Comparison of ENCODE assay signal across 10 cellular contexts in the genomic region with DNA sequence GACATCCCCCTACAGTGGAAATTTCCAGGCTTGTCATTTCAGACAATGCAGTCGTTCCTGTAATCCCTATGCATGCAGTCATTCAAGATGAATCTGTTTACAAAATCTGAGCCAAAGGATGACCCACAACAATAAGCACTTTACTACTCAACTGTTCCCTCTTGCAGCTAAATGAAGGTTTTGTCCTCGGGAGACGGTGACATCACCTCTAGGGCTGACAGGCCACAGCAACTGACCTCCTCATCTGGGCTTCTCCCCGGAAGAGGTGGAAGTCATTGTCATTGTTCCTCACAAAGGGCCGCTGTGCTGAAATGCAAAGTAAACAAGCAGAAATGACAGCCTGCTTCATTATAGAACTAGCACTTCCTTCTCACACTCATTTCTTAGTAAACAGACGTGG. TPM values are rescaled to one million over a fixed set of nuclear protein-coding genes. Genes with fewer than 3 reads are reported as not detected.
DNase-seq lines count a peak whose midpoint lies in the region; ATAC-seq and TF ChIP-seq lines count a peak whose summit lies in the region.
"Had no signal": no experiment of that assay in that cellular context is flagged by ENCODE, and none has a peak within 500 bp of the region (broad histone marks: within the 10 kb centered on the region; RNA-seq: fewer than 3 reads in every experiment).

No MANE protein-coding gene starts in this region.

- in situ Hi-C loops in GM23248 (cut with MboI), result no loop called here

- no peaks in the 10 kb centered on the region; the same call in 1 of the 2 replicates for H3K27me3 ChIP-seq in GM23248 (replicated peaks; ENCODE audit: insufficient read depth)

- peak; percentile 54 for DNase-seq in GM23248
- peak; percentile 7 for DNase-seq in NCI-H2227 treated with DMSO at 0.1 percent for 48 hours (lab: John Stamatoyannopoulos, UW)
- DNase-seq in posterior cingulate gyrus, result peak; percentile 41 to 98 (median 78)
- no peak for DNase-seq in coronary artery (ENCODE audit: low spot score)
- no peak for DNase-seq in activated CD8-positive, alpha-beta memory T cell treated with anti-CD3 and anti-CD28 coated beads, Interleukin-2, amount 50 U/mL, for 48 hours
- no peak for DNase-seq in posterior vena cava (ENCODE audit: low spot score)
- DNase-seq: GF-D8, immature natural killer cell had no signal

- no peaks in the 10 kb centered on the region for H3K36me3 ChIP-seq in GM23248 (ENCODE audit: low read depth)

- H4K20me1 ChIP-seq in GM23248 (ENCODE audit: insufficient read depth), result no peaks in the 10 kb centered on the region

- no peak overlapping the region for H3K4me2 ChIP-seq in GM23248 (ENCODE audit: unreplicated experiment)

- no peaks in the 10 kb centered on the region for H3K79me2 ChIP-seq in GM23248 (ENCODE audit: insufficient read depth)

- H3K9me2 ChIP-seq in GM23248 (ENCODE audit: insufficient read depth), result no peaks in the 10 kb centered on the region

- peak; percentile 64 for ATAC-seq in esophagus mucosa
- ATAC-seq in HG02798 (IDR thresholded peaks at IDR 0.05; ENCODE audit: poor library complexity, unreplicated experiment), result no peak

- no peaks in the 10 kb centered on the region for H3K9me3 ChIP-seq in GM23248 (ENCODE audit: low read depth)

- H3K9ac ChIP-seq in GM23248, result no peak overlapping the region

- H2AFZ ChIP-seq in GM23248, result peak overlapping the region; percentile 11; the same call in 1 of the 2 replicates

- TF ChIP-seq CTCF in coronary artery (IDR thresholded peaks at IDR 0.05), result no peak

- H3K4me3 ChIP-seq in GM23248, result no peak overlapping the region
- no peak overlapping the region for H3K4me3 ChIP-seq in coronary artery

- no peaks in the 10 kb centered on the region for H3K4me1 ChIP-seq in GM23248 (ENCODE audit: insufficient read depth)

- 36 to 39% methylated on average over 6 of the region's 6 CpGs for WGBS in GM23248 (ENCODE audit: low coverage in 1 of 2, low lambda C conversion rate in 2 of 2, missing lambda C conversion rate in 2 of 2), 2 experiments

- no peak overlapping the region for H3K27ac ChIP-seq in GM23248
- H3K27ac ChIP-seq in coronary artery, result no peak overlapping the region

- intact Hi-C loops in posterior cingulate gyrus (cut with DNase I) (no loop called here), posterior vena cava (cut with DNase I) (loop anchor here in 1 of 2 donors (5.0 kb wide), 1 partner anchor 93 kb away; no protein-coding TSS in a partner anchor)

- no peaks in the 10 kb centered on the region for H3F3A ChIP-seq in GM23248 (ENCODE audit: insufficient read depth)

RNA-seq across cellular contexts. Expression of a gene that starts 29.2 kb away (rescaled TPM):
- not detected in 2 replicates for total RNA-seq in GM23248 (2014; rRNA removed; shearing (Covaris generic))
- polyA plus RNA-seq in GM23248 (2016; fragmentation: Nextera tagmentation; extraction: Ambion mirVana), result not detected in 2 replicates
- total RNA-seq in esophagus mucosa, result not detected
- not detected for total RNA-seq in posterior vena cava
- polyA plus RNA-seq: immature natural killer cell had no signal

RNA-seq across cellular contexts. Expression of a gene that starts 32.3 kb away (rescaled TPM):
- total RNA-seq in GM23248 (2014; rRNA removed; shearing (Covaris generic)), result 13.9 and 20.4 TPM in 2 replicates
- 40.4 and 40.5 TPM in 2 replicates for polyA plus RNA-seq in GM23248 (2016; fragmentation: Nextera tagmentation; extraction: Ambion mirVana)
- 18.0 TPM for total RNA-seq in esophagus mucosa
- total RNA-seq in posterior vena cava, result 10 to 100 TPM; 11.9 to 20.2 TPM

RNA-seq across cellular contexts. Expression of a gene that starts 32.8 kb away (rescaled TPM):
- total RNA-seq in GM23248 (2014; rRNA removed; shearing (Covaris generic)), result 63.6 and 75.4 TPM in 2 replicates
- polyA plus RNA-seq in GM23248 (2016; fragmentation: Nextera tagmentation; extraction: Ambion mirVana), result 60.7 and 62.6 TPM in 2 replicates
- total RNA-seq in esophagus mucosa (32.9 TPM), posterior vena cava (10 to 100 TPM; 70.4 to 72.4 TPM)

Comparison
In these comparisons a context has a peak if more than half of its experiments do, and no peak if none do; other contexts are left out.
1. DNase-seq: peak in GM23248 (single experiment), NCI-H2227 treated with DMSO at 0.1 percent for 48 hours (single experiment) and posterior cingulate gyrus (10 of 10); none in coronary artery (single experiment), activated CD8-positive, alpha-beta memory T cell treated with anti-CD3 and anti-CD28 coated beads, Interleukin-2, amount 50 U/mL, for 48 hours (single experiment) and posterior vena cava (single experiment).